ENCODE assay signal across 8 cellular contexts in the genomic region with DNA sequence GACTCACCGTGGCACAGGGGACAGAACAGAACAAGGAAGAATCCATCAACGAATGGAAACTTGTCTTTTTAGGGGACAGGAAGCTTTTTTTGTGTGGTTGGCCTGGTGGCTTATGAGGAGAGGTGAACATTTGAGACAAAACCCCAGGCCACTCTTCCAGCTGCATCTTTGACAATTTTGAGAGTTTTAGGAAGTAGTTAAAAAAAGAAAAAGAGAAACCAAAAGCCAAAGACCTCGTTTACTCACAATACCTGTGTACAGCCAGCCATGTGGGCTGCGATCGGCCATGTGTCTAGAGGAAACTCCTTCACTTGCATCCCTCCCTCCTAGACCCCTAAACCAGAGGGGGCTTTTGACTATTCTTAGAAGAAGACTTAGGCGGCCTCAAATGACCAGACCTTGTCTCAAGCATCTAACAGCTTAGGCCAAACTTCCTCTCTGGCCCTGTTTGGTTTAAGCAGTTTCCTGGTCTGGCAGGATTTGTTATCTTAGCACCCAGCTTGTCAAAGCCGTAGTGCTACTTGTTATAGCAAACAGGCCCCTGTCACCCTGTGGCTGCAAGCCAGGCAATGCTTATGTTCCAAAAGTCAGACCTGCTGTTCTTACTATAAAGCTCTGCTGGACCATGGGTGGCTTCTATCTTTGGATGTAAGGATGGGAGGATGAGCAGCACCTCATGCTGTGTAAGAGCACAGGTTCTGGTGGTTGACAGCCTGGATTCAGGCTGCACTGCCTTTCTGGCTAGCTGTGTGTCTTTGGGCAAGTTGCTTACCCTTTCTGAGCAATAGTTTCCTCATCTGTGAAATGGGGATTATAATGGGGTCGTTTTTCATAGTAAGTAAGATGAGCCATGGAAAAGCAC. TPM values are rescaled to one million over a fixed set of nuclear protein-coding genes. Genes with fewer than 3 reads are reported as not detected.
A peak's percentile ranks its signal among the peaks of the same experiment; 100 is the strongest.
DNase-seq lines count a peak whose midpoint lies in the region; ATAC-seq lines count a peak whose summit lies in the region.

No MANE protein-coding gene starts in this region.

- peaks cover 73% of the 10 kb centered on the region for H3K4me1 Mint-ChIP-seq in T-helper 2 cell treated with Interferon-gamma antibody and Interleukin-4, amounts not matched to agents 5 μg/mL and 100 μg/mL, for 36 hours (ENCODE audit: low read depth)

- H3K9me3 Mint-ChIP-seq in T-helper 2 cell treated with Interferon-gamma antibody and Interleukin-4, amounts not matched to agents 5 μg/mL and 100 μg/mL, for 36 hours, result no peaks in the 10 kb centered on the region

- peak overlapping the region; percentile 95 for H3K27ac Mint-ChIP-seq in T-helper 2 cell treated with Interferon-gamma antibody and Interleukin-4, amounts not matched to agents 5 μg/mL and 100 μg/mL, for 36 hours

- H3K4me3 Mint-ChIP-seq in T-helper 2 cell treated with Interferon-gamma antibody and Interleukin-4, amounts not matched to agents 5 μg/mL and 100 μg/mL, for 36 hours, result peak overlapping the region; percentile 37

- H3K27me3 Mint-ChIP-seq in T-helper 2 cell treated with Interferon-gamma antibody and Interleukin-4, amounts not matched to agents 5 μg/mL and 100 μg/mL, for 36 hours (ENCODE audit: low read depth), result no peaks in the 10 kb centered on the region

- peak; percentile 86 for DNase-seq in T-helper 2 cell treated with Interferon-gamma antibody and Interleukin-4, amounts not matched to agents 5 μg/mL and 100 μg/mL, for 36 hours (ENCODE audit: low spot score)
- DNase-seq in caudate nucleus (lab: John Stamatoyannopoulos, UW) (no peak), pulmonary artery endothelial cell (ENCODE audit: low read depth, low spot score) (peak; percentile 64), HPDE6-E6E7 (ENCODE audit: extremely low spot score) (no peak), epidermal melanocyte (ENCODE audit: insufficient read length, low spot score) (no peak)

- peaks cover 2% of the 10 kb centered on the region for H3K36me3 Mint-ChIP-seq in T-helper 2 cell treated with Interferon-gamma antibody and Interleukin-4, amounts not matched to agents 5 μg/mL and 100 μg/mL, for 36 hours (ENCODE audit: low read depth)

- ATAC-seq in GM18867 (IDR thresholded peaks at IDR 0.05; ENCODE audit: unreplicated experiment) (peak; percentile 39), HG03066 (IDR thresholded peaks at IDR 0.05; ENCODE audit: low read depth, unreplicated experiment) (peak; percentile 36), HG03095 (IDR thresholded peaks at IDR 0.05; ENCODE audit: unreplicated experiment) (no peak)

- H3K27ac ChIP-seq in caudate nucleus (ENCODE audit: low read depth, low read length), result peak overlapping the region; percentile 8

RNA-seq across cellular contexts. Expression of a gene that starts 17.7 kb away (rescaled TPM):
- 19.3 and 26.2 TPM in 2 replicates for total RNA-seq in pulmonary artery endothelial cell

Comparison
In these comparisons a context has a peak if more than half of its experiments do, and no peak if none do; other contexts are left out.
1. DNase-seq: peak in T-helper 2 cell treated with Interferon-gamma antibody and Interleukin-4, amounts not matched to agents 5 μg/mL and 100 μg/mL, for 36 hours (single experiment) and pulmonary artery endothelial cell (single experiment); none in caudate nucleus (0 of 61), HPDE6-E6E7 (single experiment) and epidermal melanocyte (single experiment).